Comparison of ENCODE assay signal across 9 cellular contexts in the genomic region with DNA sequence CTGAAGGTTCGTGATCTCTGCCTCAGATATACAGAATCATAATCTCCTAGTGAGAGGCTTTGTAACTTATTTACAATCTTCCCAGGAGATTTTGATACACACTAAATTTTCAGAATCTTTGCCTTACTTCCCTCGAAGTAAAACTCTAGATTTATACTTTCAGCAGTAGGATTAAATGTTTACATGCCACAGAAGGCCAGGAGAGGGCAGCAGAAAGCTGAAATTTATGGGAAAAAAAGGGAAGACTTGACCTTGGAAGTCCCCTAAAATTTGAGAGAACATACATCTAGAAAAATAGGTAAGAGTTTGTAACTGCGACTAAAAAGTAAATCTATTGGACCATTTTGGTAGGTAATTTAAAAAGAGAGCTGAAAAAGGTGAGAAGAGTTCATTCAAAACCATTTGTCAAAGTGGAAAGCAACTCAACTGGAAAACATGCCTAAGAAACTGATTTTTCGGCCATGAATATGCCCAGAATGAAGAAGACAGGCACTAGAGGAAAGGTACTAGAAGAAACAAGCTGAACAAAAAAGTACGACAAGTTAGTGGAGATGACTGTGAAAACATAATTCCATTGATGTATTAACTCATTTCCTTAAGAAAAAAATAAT.
DNase-seq lines count a peak whose midpoint lies in the region; ATAC-seq and TF ChIP-seq lines count a peak whose summit lies in the region.
"Had no signal": no experiment of that assay in that cellular context is flagged by ENCODE, and none has a peak within 500 bp of the region (broad histone marks: within the 10 kb centered on the region; RNA-seq: fewer than 3 reads in every experiment).

No MANE protein-coding gene starts in this region.

- no peaks in the 10 kb centered on the region for H3K36me3 ChIP-seq in brain microvascular endothelial cell (replicated peaks)
- H3K36me3 ChIP-seq: BLaER1 had no signal

- H3K27ac ChIP-seq in brain microvascular endothelial cell, result no peak overlapping the region
- H3K27ac ChIP-seq: BLaER1 had no signal

- TF ChIP-seq CTCF in NB4 (IDR thresholded peaks at IDR 0.05; ENCODE audit: low read depth, low read length) (peak; percentile 29), brain microvascular endothelial cell (IDR thresholded peaks at IDR 0.05; ENCODE audit: low read depth, low read length, missing control alignments) (peak; percentile 71)

- TF ChIP-seq POLR2A in NB4 (IDR thresholded peaks at IDR 0.05; ENCODE audit: extremely low read depth, insufficient read length), result no peak

- ATAC-seq in GM19035 (IDR thresholded peaks at IDR 0.05; ENCODE audit: unreplicated experiment) (no peak), HG02642 (IDR thresholded peaks at IDR 0.05; ENCODE audit: poor library complexity, unreplicated experiment) (no peak)

- in situ Hi-C loops in brain microvascular endothelial cell (cut with HindIII; ENCODE audit: low pct_ligation_motif_present, low sequenced_read_pairs), result no loop called here

- H3K27me3 ChIP-seq in brain microvascular endothelial cell (replicated peaks), result no peaks in the 10 kb centered on the region
- H3K27me3 ChIP-seq: BLaER1 had no signal

- H3K4me3 ChIP-seq in NB4 (ENCODE audit: low read depth, low read length) (no peak overlapping the region), brain microvascular endothelial cell (ENCODE audit: low read depth, low read length) (no peak overlapping the region)
- H3K4me3 ChIP-seq: BLaER1 had no signal

- peak; percentile 9 for DNase-seq in NCI-H1092 (lab: John Stamatoyannopoulos, UW)
- DNase-seq in NCI-H1092 treated with DMSO at 0.1 percent for 48 hours (lab: John Stamatoyannopoulos, UW), result no peak
- DNase-seq in NB4 (ENCODE audit: low read depth), result peak; percentile 38
- peak; percentile 20 for DNase-seq in brain microvascular endothelial cell
- peak; percentile 3 for DNase-seq in myocyte (ENCODE audit: low read depth)
- DNase-seq in NCI-H2107 (lab: John Stamatoyannopoulos, UW), result no peak

Comparison
In these comparisons a context has a peak if more than half of its experiments do, and no peak if none do; other contexts are left out.
1. DNase-seq: peak in NCI-H1092 (single experiment), NB4 (single experiment), brain microvascular endothelial cell (single experiment) and myocyte (single experiment); none in NCI-H1092 treated with DMSO at 0.1 percent for 48 hours (single experiment) and NCI-H2107 (single experiment).